In genomic region chr2:202675097-202675496, GRCh38 we compare ENCODE assay signal across 1 cellular context.
TF ChIP-seq lines count a peak whose summit lies in the region.

No MANE protein-coding gene starts in this region.

TF ChIP-seq in HepG2, 621 proteins besides CTCF, POLR2A, EP300 and RAD21:
- TF ChIP-seq ZNF362 (CRISPR knock-in tag; IDR thresholded peaks at IDR 0.05; ENCODE audit: borderline replicate concordance) (0 out of 2 replicates have a peak, but pooled peaks have one; percentile 9), ZNF121 (CRISPR knock-in tag; IDR thresholded peaks at IDR 0.05) (peak; percentile 85)
